In the genomic region with DNA sequence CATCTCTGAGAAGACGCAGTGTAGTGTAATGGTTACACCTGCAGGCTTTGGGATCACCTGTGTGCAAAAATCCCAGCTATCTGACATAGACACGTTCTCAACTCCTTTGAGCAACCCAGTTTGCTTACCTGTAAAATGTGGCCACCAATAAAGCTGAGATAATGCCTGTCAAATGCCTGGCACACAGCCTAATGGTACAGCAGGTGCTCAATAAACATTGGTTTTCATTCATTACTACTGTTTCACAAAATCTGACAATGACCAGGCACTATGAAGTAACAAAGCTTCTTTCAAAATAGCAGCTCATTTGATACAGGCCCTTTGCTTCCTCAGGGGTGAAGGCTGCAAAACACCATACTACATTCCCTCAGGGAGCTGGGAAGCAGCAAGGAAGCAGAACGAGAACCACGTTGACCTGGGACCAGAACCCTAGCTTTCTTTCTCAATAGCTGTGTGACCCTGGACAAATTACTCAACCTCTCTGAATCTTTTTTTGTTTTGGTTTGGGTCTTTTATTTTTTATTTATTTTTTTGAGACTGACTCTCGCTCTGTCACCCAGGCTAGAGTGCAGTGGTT, we compare ENCODE assay signal across 1 cellular context.
TF ChIP-seq lines count a peak whose summit lies in the region.

No MANE protein-coding gene starts in this region.

TF ChIP-seq in K562, 482 proteins besides CTCF, POLR2A, EP300 and RAD21:
- TF ChIP-seq ADNP (tag; IDR thresholded peaks at IDR 0.05), result peak; percentile 71
- TF ChIP-seq SMARCA5 (IDR thresholded peaks at IDR 0.05), result peak; percentile 75
- no peak for TF ChIP-seq ZNF263 (CRISPR knock-in tag; IDR thresholded peaks at IDR 0.05; ENCODE audit: borderline replicate concordance)
- TF ChIP-seq KDM1A (IDR thresholded peaks at IDR 0.05), result peak; percentile 67 to 68
- TF ChIP-seq, protein P1, sequence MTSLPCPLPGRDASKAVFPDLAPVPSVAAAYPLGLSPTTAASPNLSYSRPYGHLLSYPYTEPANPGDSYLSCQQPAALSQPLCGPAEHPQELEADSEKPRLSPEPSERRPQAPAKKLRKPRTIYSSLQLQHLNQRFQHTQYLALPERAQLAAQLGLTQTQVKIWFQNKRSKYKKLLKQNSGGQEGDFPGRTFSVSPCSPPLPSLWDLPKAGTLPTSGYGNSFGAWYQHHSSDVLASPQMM (CRISPR knock-in tag; IDR thresholded peaks at IDR 0.05), result no peak
- peak; percentile 57 for TF ChIP-seq ZFP36 (IDR thresholded peaks at IDR 0.05; ENCODE audit: low read depth, low read length, partially characterized antibody)
- TF ChIP-seq, protein P2, sequence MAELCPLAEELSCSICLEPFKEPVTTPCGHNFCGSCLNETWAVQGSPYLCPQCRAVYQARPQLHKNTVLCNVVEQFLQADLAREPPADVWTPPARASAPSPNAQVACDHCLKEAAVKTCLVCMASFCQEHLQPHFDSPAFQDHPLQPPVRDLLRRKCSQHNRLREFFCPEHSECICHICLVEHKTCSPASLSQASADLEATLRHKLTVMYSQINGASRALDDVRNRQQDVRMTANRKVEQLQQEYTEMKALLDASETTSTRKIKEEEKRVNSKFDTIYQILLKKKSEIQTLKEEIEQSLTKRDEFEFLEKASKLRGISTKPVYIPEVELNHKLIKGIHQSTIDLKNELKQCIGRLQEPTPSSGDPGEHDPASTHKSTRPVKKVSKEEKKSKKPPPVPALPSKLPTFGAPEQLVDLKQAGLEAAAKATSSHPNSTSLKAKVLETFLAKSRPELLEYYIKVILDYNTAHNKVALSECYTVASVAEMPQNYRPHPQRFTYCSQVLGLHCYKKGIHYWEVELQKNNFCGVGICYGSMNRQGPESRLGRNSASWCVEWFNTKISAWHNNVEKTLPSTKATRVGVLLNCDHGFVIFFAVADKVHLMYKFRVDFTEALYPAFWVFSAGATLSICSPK (IDR thresholded peaks at IDR 0.05; ENCODE audit: borderline replicate concordance), result no peak
- TF ChIP-seq HDAC2 (IDR thresholded peaks at IDR 0.05), result peak; percentile 77
- TF ChIP-seq BCOR (IDR thresholded peaks at IDR 0.05), result peak; percentile 97
- peak; percentile 93 for TF ChIP-seq RBM25 (IDR thresholded peaks at IDR 0.05; ENCODE audit: low read depth, low read length, severe bottlenecking)
- no peak for TF ChIP-seq NBN (IDR thresholded peaks at IDR 0.05; ENCODE audit: low read depth)
TF ChIP-seq in K562: peak in this region for 7.
